Comparison of ENCODE assay signal across 25 cellular contexts in genomic region chr12:78680596-78680995, GRCh38.
A peak's percentile ranks its signal among the peaks of the same experiment; 100 is the strongest.
DNase-seq lines count a peak whose midpoint lies in the region; ATAC-seq and TF ChIP-seq lines count a peak whose summit lies in the region.
"Had no signal": no experiment of that assay in that cellular context is flagged by ENCODE, and none has a peak within 500 bp of the region (broad histone marks: within the 10 kb centered on the region; RNA-seq: fewer than 3 reads in every experiment).

No MANE protein-coding gene starts in this region.

- no peak overlapping the region for H3K18ac ChIP-seq in neuronal stem cell (ENCODE audit: low read length)

- H2AFZ ChIP-seq in GM23338 (peak overlapping the region; percentile 44; the same call in 1 of the 2 replicates), neuronal stem cell (ENCODE audit: low read length) (peak overlapping the region; percentile 36)

- no peak overlapping the region for H3K4me2 ChIP-seq in GM23338
- no peak overlapping the region for H3K4me2 ChIP-seq in neuronal stem cell (ENCODE audit: insufficient read depth, low read length, poor library complexity, severe bottlenecking)
- H3K4me2 ChIP-seq: BLaER1, KMS-11 had no signal

- no CpG with 5 or more reads among the region's 4 CpGs for WGBS in neuronal stem cell (ENCODE audit: extremely low coverage in 2 of 2, insufficient read length in 2 of 2, insufficient replicate concordance in 1 of 2), 2 donors

- no peaks in the 10 kb centered on the region for H3F3A ChIP-seq in GM23338 (replicated peaks; ENCODE audit: low read depth)

- H4K20me1 ChIP-seq in GM23338 (replicated peaks; ENCODE audit: insufficient read depth): no peaks in the 10 kb centered on the region
- H4K20me1 ChIP-seq: BLaER1 had no signal

- no peak overlapping the region for H2AK5ac ChIP-seq in neuronal stem cell (ENCODE audit: low read depth, low read length)

- peaks cover 8% of the 10 kb centered on the region; the same call in 2 of the 3 replicates for H3K4me1 Mint-ChIP-seq in GM23338
- peaks cover 12% of the 10 kb centered on the region for H3K4me1 Mint-ChIP-seq in WTC11
- H3K4me1 Mint-ChIP-seq: CD4-positive, CD25-positive, alpha-beta regulatory T cell; IgD-negative memory B cell had no signal

- H3K36me3 Mint-ChIP-seq in GM23338 (ENCODE audit: low read depth): no peaks in the 10 kb centered on the region
- H3K36me3 Mint-ChIP-seq in WTC11: no peaks in the 10 kb centered on the region
- H3K36me3 Mint-ChIP-seq: CD4-positive, CD25-positive, alpha-beta regulatory T cell; IgD-negative memory B cell had no signal

- TF ChIP-seq POLR2A in gastrocnemius medialis (IDR thresholded peaks at IDR 0.05): no peak

- no peak overlapping the region for H3K9ac ChIP-seq in neuronal stem cell (ENCODE audit: low read depth, low read length, poor library complexity)
- H3K9ac ChIP-seq: BLaER1, KMS-11 had no signal

- peak; percentile 27; the same call in 1 of the 3 replicates for ATAC-seq in GM23338
- ATAC-seq in WTC11: peak; percentile 43
- no peak for ATAC-seq in HG03196 (IDR thresholded peaks at IDR 0.05; ENCODE audit: unreplicated experiment)
- no peak for ATAC-seq in gastrocnemius medialis
- ATAC-seq: HCT116 had no signal

- no peak overlapping the region for H4K8ac ChIP-seq in neuronal stem cell (ENCODE audit: low read depth, low read length)

- H4K91ac ChIP-seq in neuronal stem cell (ENCODE audit: low read depth, low read length, poor library complexity): no peak overlapping the region

- in situ Hi-C loops in gastrocnemius medialis (cut with MboI; ENCODE audit: low sequenced_read_pairs in 4 of 4): no loop called here

- no peak overlapping the region for H3K27ac Mint-ChIP-seq in GM23338
- no peak overlapping the region for H3K27ac Mint-ChIP-seq in WTC11
- H3K27ac Mint-ChIP-seq: CD4-positive, CD25-positive, alpha-beta regulatory T cell; IgD-negative memory B cell had no signal

- H3K4me1 ChIP-seq in GM23338 (ENCODE audit: insufficient read depth) (no peaks in the 10 kb centered on the region), neuronal stem cell (ENCODE audit: control insufficient read depth in 2 of 2, insufficient read depth in 1 of 2, low read depth in 1 of 2, low read length in 2 of 2) (no peaks in the 10 kb centered on the region), gastrocnemius medialis (no peaks in the 10 kb centered on the region)
- H3K4me1 ChIP-seq: BLaER1, Peyer's patch had no signal

- H3K4ac ChIP-seq in neuronal stem cell (ENCODE audit: low read length): no peak overlapping the region

- H3K4me3 ChIP-seq in GM23338 (no peak overlapping the region), neuronal stem cell (ENCODE audit: low read length in 2 of 2) (no peak overlapping the region), gastrocnemius medialis (no peak overlapping the region)
- H3K4me3 ChIP-seq: BLaER1, Peyer's patch, SK-N-MC had no signal

- H3K9me3 ChIP-seq in neuronal stem cell (replicated peaks in 1 of 2; ENCODE audit: control insufficient read depth in 2 of 2, insufficient read depth in 1 of 2, low read depth in 1 of 2, low read length in 2 of 2) (no peaks in the 10 kb centered on the region), gastrocnemius medialis (no peaks in the 10 kb centered on the region)
- H3K9me3 ChIP-seq: BLaER1, Peyer's patch had no signal

- H2BK15ac ChIP-seq in neuronal stem cell (ENCODE audit: low read length): no peak overlapping the region

- no peak overlapping the region for H2BK5ac ChIP-seq in neuronal stem cell (ENCODE audit: low read length)

- POLR2A ChIA-PET in WTC11 (lab: Charles Lee): interaction anchor here (1.0 kb wide), 1 partner anchor 57 kb away, joined by 3 read pairs; no protein-coding TSS in a partner anchor

- TF ChIP-seq CTCF in GM23338 (conservative IDR thresholded peaks at IDR 0.05; ENCODE audit: low read depth in 2 of 2) (no peak), WTC11 (IDR thresholded peaks at IDR 0.05) (no peak), gastrocnemius medialis (IDR thresholded peaks at IDR 0.05 in 4 of 5, conservative IDR thresholded peaks at IDR 0.05 in 1 of 5) (no peak)

- H3K36me3 ChIP-seq in GM23338 (ENCODE audit: insufficient read depth) (no peaks in the 10 kb centered on the region), neuronal stem cell (replicated peaks in 1 of 2; ENCODE audit: control insufficient read depth in 2 of 2, insufficient read depth in 2 of 2, low read length in 2 of 2) (no peaks in the 10 kb centered on the region), gastrocnemius medialis (no peaks in the 10 kb centered on the region)
- H3K36me3 ChIP-seq: BLaER1, Peyer's patch had no signal

- intact Hi-C loops in gastrocnemius medialis (cut with DNase I; ENCODE audit: low total_unique reads): no loop called here

- no peak overlapping the region for H3K4me3 Mint-ChIP-seq in GM23338
- no peak overlapping the region for H3K4me3 Mint-ChIP-seq in WTC11
- H3K4me3 Mint-ChIP-seq: CD4-positive, CD25-positive, alpha-beta regulatory T cell; IgD-negative memory B cell had no signal

- H3K79me1 ChIP-seq in neuronal stem cell (ENCODE audit: low read depth, low read length): no peaks in the 10 kb centered on the region

- no peak overlapping the region for H3K23ac ChIP-seq in neuronal stem cell (ENCODE audit: low read depth, low read length, poor library complexity)

- DNase-seq in NCI-H146 treated with DMSO at 0.1 percent for 48 hours (lab: John Stamatoyannopoulos, UW; ENCODE audit: unreplicated experiment): peak; percentile 76
- DNase-seq in NCI-H146 (lab: John Stamatoyannopoulos, UW): no peak
- peak; percentile 13 for DNase-seq in GM23338 (ENCODE audit: low spot score)
- no peak for DNase-seq in WTC11 (ENCODE audit: low spot score)
- no peak for DNase-seq in neuronal stem cell (ENCODE audit: low spot score)
- no peak for DNase-seq in amniotic stem cell (lab: John Stamatoyannopoulos, UW)
- DNase-seq in gastrocnemius medialis: no peak
- DNase-seq: 8988T; CD4-positive, CD25-positive, alpha-beta regulatory T cell; DMS153; DND-41; NCI-H1048; NCI-H2171; NCI-H226; NCI-H510A; NCI-H774; Peyer's patch; SHP77 treated with DMSO at 0.1 percent for 48 hours had no signal

- CTCF ChIA-PET in WTC11 (lab: Charles Lee): no interaction called here

- H3K27ac ChIP-seq in GM23338 (ENCODE audit: low read depth) (no peak overlapping the region), neuronal stem cell (replicated peaks; ENCODE audit: low read length) (no peak overlapping the region), gastrocnemius medialis (no peak overlapping the region)
- H3K27ac ChIP-seq: BLaER1, HL-60, KMS-11, Peyer's patch, SK-N-MC had no signal

- H3K27me3 Mint-ChIP-seq in GM23338 (ENCODE audit: insufficient read depth, low read depth, poor library complexity) (peaks cover 3% of the 10 kb centered on the region), WTC11 (ENCODE audit: low read depth) (no peaks in the 10 kb centered on the region; the same call in 1 of the 2 replicates)
- H3K27me3 Mint-ChIP-seq: CD4-positive, CD25-positive, alpha-beta regulatory T cell; IgD-negative memory B cell had no signal

- H3K79me2 ChIP-seq in GM23338 (replicated peaks; ENCODE audit: insufficient read depth): no peaks in the 10 kb centered on the region

- H2BK120ac ChIP-seq in neuronal stem cell (ENCODE audit: low read depth, low read length): no peak overlapping the region

- H3K9me2 ChIP-seq in GM23338 (ENCODE audit: insufficient read depth): no peaks in the 10 kb centered on the region

- no peaks in the 10 kb centered on the region for H3K9me3 Mint-ChIP-seq in GM23338
- H3K9me3 Mint-ChIP-seq in WTC11: no peaks in the 10 kb centered on the region
- H3K9me3 Mint-ChIP-seq: IgD-negative memory B cell had no signal

- no peaks in the 10 kb centered on the region for H3K27me3 ChIP-seq in GM23338 (ENCODE audit: insufficient read depth)
- no peaks in the 10 kb centered on the region for H3K27me3 ChIP-seq in neuronal stem cell (ENCODE audit: control insufficient read depth in 3 of 3, insufficient read depth in 3 of 3, low read depth in 1 of 3, low read length in 3 of 3)
- H3K27me3 ChIP-seq in gastrocnemius medialis: no peaks in the 10 kb centered on the region
- H3K27me3 ChIP-seq: BLaER1, Peyer's patch had no signal

- no peak overlapping the region for H3K14ac ChIP-seq in neuronal stem cell (ENCODE audit: low read length)

- no peak overlapping the region for H2BK12ac ChIP-seq in neuronal stem cell (ENCODE audit: low read length)

TF ChIP-seq in GM23338, 12 proteins besides CTCF, POLR2A, EP300 and RAD21 (continues in another document):
- TF ChIP-seq STAT1 (IDR thresholded peaks at IDR 0.05; ENCODE audit: unreplicated experiment): no peak
- no peak for TF ChIP-seq EZH2 (IDR thresholded peaks at IDR 0.05; ENCODE audit: low read depth, unreplicated experiment)
- no peak for TF ChIP-seq NANOG (IDR thresholded peaks at IDR 0.05; ENCODE audit: borderline replicate concordance)
- TF ChIP-seq POLR2AphosphoS5 (IDR thresholded peaks at IDR 0.05; ENCODE audit: low read depth): no peak
- no peak for TF ChIP-seq ZNF114 (CRISPR knock-in tag; IDR thresholded peaks at IDR 0.05)
- no peak for TF ChIP-seq EZH2phosphoT487 (IDR thresholded peaks at IDR 0.05; ENCODE audit: unreplicated experiment)

TF ChIP-seq in WTC11, 78 proteins besides CTCF, POLR2A, EP300 and RAD21:
- no peak for TF ChIP-seq ATF3 (CRISPR knock-in tag; conservative IDR thresholded peaks at IDR 0.05)
- no peak for TF ChIP-seq MAX (CRISPR knock-in tag; IDR thresholded peaks at IDR 0.05)
- no peak for TF ChIP-seq ZNF232 (CRISPR knock-in tag; IDR thresholded peaks at IDR 0.05)
- no peak for TF ChIP-seq NFE2L1 (CRISPR knock-in tag; IDR thresholded peaks at IDR 0.05)
- TF ChIP-seq ATF2 (CRISPR knock-in tag; IDR thresholded peaks at IDR 0.05; ENCODE audit: borderline replicate concordance, low read depth): no peak
- no peak for TF ChIP-seq HMGA2 (CRISPR knock-in tag; IDR thresholded peaks at IDR 0.05)
- no peak for TF ChIP-seq JAZF1 (CRISPR knock-in tag; IDR thresholded peaks at IDR 0.05)

Comparison
In these comparisons a context has a peak if more than half of its experiments do, and no peak if none do; other contexts are left out.
1. DNase-seq: peak in NCI-H146 treated with DMSO at 0.1 percent for 48 hours (single experiment) and GM23338 (single experiment); none in NCI-H146 (single experiment), WTC11 (single experiment), neuronal stem cell (single experiment), amniotic stem cell (single experiment) and gastrocnemius medialis (0 of 2).
2. ATAC-seq: peak in GM23338 (single experiment) and WTC11 (single experiment); none in HG03196 (single experiment) and gastrocnemius medialis (0 of 2).